Comparison of ENCODE assay signal across 8 cellular contexts in genomic region chr14:81465002-81465392, GRCh38.
A peak's percentile ranks its signal among the peaks of the same experiment; 100 is the strongest.
DNase-seq lines count a peak whose midpoint lies in the region; ATAC-seq and TF ChIP-seq lines count a peak whose summit lies in the region.
"Not testable (repeated sequence)": the region's sequence is repeated elsewhere in the genome, so short reads cannot be mapped to it uniquely, and the experiment has no call there.

No MANE protein-coding gene starts in this region.

- H3K4me3 Mint-ChIP-seq in activated naive CD8-positive, alpha-beta T cell: peak overlapping the region; percentile 85
- H3K4me3 Mint-ChIP-seq in mesothelial cell of epicardium: peak overlapping the region; percentile 59

- CTCF ChIA-PET in A673 (lab: Charles Lee): interaction anchor here (0.6 to 1.3 kb wide), 3 partner anchors 46 to 199 kb away, joined by 3 to 7 read pairs (median 4); no protein-coding TSS in a partner anchor
- CTCF ChIA-PET in Panc1 (lab: Charles Lee): not testable (repeated sequence)

- H3K4me1 ChIP-seq in A673 (ENCODE audit: insufficient read depth, low read length, poor library complexity, severe bottlenecking); Panc1 (ENCODE audit: control insufficient read depth, insufficient read depth, low read length); skeletal muscle tissue (ENCODE audit: control insufficient read depth in 3 of 3, insufficient read depth in 3 of 3, low read length in 3 of 3): not testable (repeated sequence)

- intact Hi-C loops in A673 (cut with micrococcal nuclease; ENCODE audit: unreplicated experiment): loop anchor here (2.0 to 10.0 kb wide), 3 partner anchors 280 to 510 kb away; partner anchors contain the start of gene TSHR
- intact Hi-C loops in Panc1 (cut with micrococcal nuclease; ENCODE audit: unreplicated experiment): not testable (repeated sequence)

- not testable (repeated sequence) for TF ChIP-seq CTCF in A673 (conservative IDR thresholded peaks at IDR 0.05; ENCODE audit: low read depth, low read length); Panc1 (IDR thresholded peaks at IDR 0.05); epithelial cell of proximal tubule (conservative IDR thresholded peaks at IDR 0.05; ENCODE audit: low read depth, low read length); mesothelial cell of epicardium (IDR thresholded peaks at IDR 0.05; ENCODE audit: unreplicated experiment)

- not testable (repeated sequence) for H3K9me3 Mint-ChIP-seq in activated naive CD8-positive, alpha-beta T cell (ENCODE audit: low read depth); mesothelial cell of epicardium

- peak overlapping the region; percentile 75 for H3K27ac Mint-ChIP-seq in activated naive CD8-positive, alpha-beta T cell
- H3K27ac Mint-ChIP-seq in mesothelial cell of epicardium: not testable (repeated sequence)

- H3K4me3 ChIP-seq in A673 (ENCODE audit: low read depth, low read length, poor library complexity, severe bottlenecking) (peak overlapping the region; percentile 41), Panc1 (ENCODE audit: low read depth in 2 of 2, low read length in 2 of 2) (peak overlapping the region; percentile 33 to 63), epithelial cell of proximal tubule (ENCODE audit: low read depth, low read length) (peak overlapping the region; percentile 61), skeletal muscle tissue (ENCODE audit: low read length in 3 of 3) (peak overlapping the region; percentile 63 to 87 (median 78))

- in situ Hi-C loops in Panc1 (cut with HindIII; ENCODE audit: low pct_unique_long_range_greater_than_20kb, low sequenced_read_pairs): not testable (repeated sequence)

- H3K9me3 ChIP-seq in A673 (ENCODE audit: low read depth, low read length, poor library complexity, severe bottlenecking); Panc1 (ENCODE audit: control insufficient read depth, insufficient read depth, low read depth, low read length); skeletal muscle tissue (ENCODE audit: control insufficient read depth in 3 of 3, low read length in 3 of 3): not testable (repeated sequence)

- not testable (repeated sequence) for H3K27me3 ChIP-seq in A673 (replicated peaks; ENCODE audit: insufficient read depth, low read depth, low read length, poor library complexity); Panc1 (ENCODE audit: control insufficient read depth, insufficient read depth, low read length); skeletal muscle tissue (ENCODE audit: control insufficient read depth in 3 of 3, insufficient read depth in 3 of 3, low read length in 3 of 3)

- H3K9ac ChIP-seq in skeletal muscle tissue (ENCODE audit: low read depth in 1 of 3, low read length in 3 of 3): peak overlapping the region; percentile 76 to 79 (median 78)

- POLR2A ChIA-PET in A673 (lab: Charles Lee; ENCODE audit: low non-redundant PET): interaction anchor here (0.6 kb wide), 1 partner anchor 19 kb away, joined by 3 read pairs; no protein-coding TSS in a partner anchor
- POLR2A ChIA-PET in Panc1 (lab: Charles Lee): not testable (repeated sequence)

- not testable (repeated sequence) for H3K36me3 ChIP-seq in A673 (ENCODE audit: insufficient read depth, low read length, poor library complexity, severe bottlenecking); Panc1 (ENCODE audit: control insufficient read depth, insufficient read depth, low read length); skeletal muscle tissue (ENCODE audit: control insufficient read depth in 3 of 3, insufficient read depth in 3 of 3, low read length in 3 of 3)

- ATAC-seq in GM18870 (IDR thresholded peaks at IDR 0.05; ENCODE audit: unreplicated experiment) (peak; percentile 32), HG03103 (IDR thresholded peaks at IDR 0.05; ENCODE audit: low read depth, unreplicated experiment) (peak; percentile 2)
- ATAC-seq in Panc1: not testable (repeated sequence)

- not testable (repeated sequence) for H3K36me3 Mint-ChIP-seq in activated naive CD8-positive, alpha-beta T cell; mesothelial cell of epicardium

- H3K4me1 Mint-ChIP-seq in activated naive CD8-positive, alpha-beta T cell (ENCODE audit: low read depth): peaks cover 12% of the 10 kb centered on the region
- H3K4me1 Mint-ChIP-seq in mesothelial cell of epicardium: peaks cover 11% of the 10 kb centered on the region

- H3K27ac ChIP-seq in A673 (ENCODE audit: low read depth, low read length, poor library complexity, severe bottlenecking): peak overlapping the region; percentile 64
- H3K27ac ChIP-seq in Panc1 (ENCODE audit: low read length); skeletal muscle tissue (ENCODE audit: low read depth, low read length): not testable (repeated sequence)

- not testable (repeated sequence) for DNase-seq in A673 (ENCODE audit: low spot score); Panc1 (ENCODE audit: low read depth, low spot score); epithelial cell of proximal tubule (ENCODE audit: low read depth); mesothelial cell of epicardium (ENCODE audit: low spot score in 2 of 2, unreplicated experiment in 2 of 2)

- BruUV-seq in A673 (replicated peaks; lab: Mats Ljungman, UMichigan); Panc1 (replicated peaks; lab: Mats Ljungman, UMichigan): not testable (repeated sequence)

- H3K27me3 Mint-ChIP-seq in activated naive CD8-positive, alpha-beta T cell; mesothelial cell of epicardium (ENCODE audit: low read depth): not testable (repeated sequence)
